Comparison of ENCODE assay signal across 8 cellular contexts in genomic region chr3:9946112-9947024, GRCh38. TPM values are rescaled to one million over a fixed set of nuclear protein-coding genes. Genes with fewer than 3 reads are reported as not detected.
DNase-seq lines count a peak whose midpoint lies in the region; ATAC-seq and TF ChIP-seq lines count a peak whose summit lies in the region.

No MANE protein-coding gene starts in this region.

- H3K9me3 Mint-ChIP-seq in progenitor cell of endocrine pancreas (ENCODE audit: low read depth) = no peaks in the 10 kb centered on the region

- no peaks in the 10 kb centered on the region for H3K27me3 ChIP-seq in tibial nerve

- ATAC-seq in left ventricle myocardium superior (peak; percentile 90), HG03520 (IDR thresholded peaks at IDR 0.05; ENCODE audit: unreplicated experiment) (no peak)

- H3K4me3 ChIP-seq in GM12875 (ENCODE audit: low read depth, low read length) (no peak overlapping the region), tibial nerve (peak overlapping the region; percentile 48 to 92 (median 70))

- H3K27ac ChIP-seq in tibial nerve = peak overlapping the region; percentile 81 to 94 (median 86)

- H3K36me3 Mint-ChIP-seq in progenitor cell of endocrine pancreas (ENCODE audit: insufficient read depth) = peaks cover 5% of the 10 kb centered on the region

- H3K36me3 ChIP-seq in tibial nerve = peaks cover 0 to 51% (median 0%) of the 10 kb centered on the region in 3 donors

- peak; percentile 39; the same call in 1 of the 2 replicates for TF ChIP-seq CTCF in GM12875 (IDR thresholded peaks at IDR 0.05; ENCODE audit: borderline replicate concordance, insufficient read depth, low read depth, low read length)
- peak; percentile 61 for TF ChIP-seq CTCF in LNCAP (IDR thresholded peaks at IDR 0.05)
- TF ChIP-seq CTCF in progenitor cell of endocrine pancreas (IDR thresholded peaks at IDR 0.05; ENCODE audit: unreplicated experiment) = peak; percentile 73
- TF ChIP-seq CTCF in tibial nerve (IDR thresholded peaks at IDR 0.05) = peak; percentile 77 to 92 (median 88)

- peak overlapping the region; percentile 69 for H3K27ac Mint-ChIP-seq in progenitor cell of endocrine pancreas

- peaks cover 3% of the 10 kb centered on the region for H3K27me3 Mint-ChIP-seq in progenitor cell of endocrine pancreas

- WGBS in tibial nerve, 2 donors = 0 to 13% methylated on average over 8 to 57 of the region's 90 CpGs

- no peaks in the 10 kb centered on the region for H3K9me3 ChIP-seq in tibial nerve

- H3K4me1 ChIP-seq in tibial nerve = peaks cover 0 to 29% (median 5%) of the 10 kb centered on the region in 4 donors

- intact Hi-C loops in left ventricle myocardium superior (cut with micrococcal nuclease) = no loop called here

- H3K4me1 Mint-ChIP-seq in progenitor cell of endocrine pancreas (ENCODE audit: low read depth) = peaks cover 1% of the 10 kb centered on the region

- TF ChIP-seq EP300 in tibial nerve (IDR thresholded peaks at IDR 0.05) = peak in 1 of 2 donors; percentile 64

- TF ChIP-seq POLR2A in tibial nerve (IDR thresholded peaks at IDR 0.05) = peak in 1 of 2 donors; percentile 39

- DNase-seq in T-helper 22 cell (ENCODE audit: low read depth) (peak; percentile 67), anterior cingulate cortex (lab: John Stamatoyannopoulos, UW) (peak in 53 of 58 donors; percentile 33 to 83 (median 70)), left ventricle myocardium superior (peak; percentile 94), progenitor cell of endocrine pancreas (ENCODE audit: low spot score, unreplicated experiment) (peak; percentile 71), tibial nerve (ENCODE audit: low spot score in 2 of 2) (peak; percentile 66 to 75)

- H3K4me3 Mint-ChIP-seq in progenitor cell of endocrine pancreas (ENCODE audit: low read depth) = peak overlapping the region; percentile 71

RNA-seq across cellular contexts. Expression of gene PRRT3, which starts 5.8 kb away (rescaled TPM):
- 0.35 TPM for total RNA-seq in left ventricle myocardium superior
- 10.4 and 11.4 TPM in 2 replicates for total RNA-seq in progenitor cell of endocrine pancreas
- total RNA-seq in tibial nerve = 1 to 10 TPM; 2.2 to 3.3 (median 2.7) TPM

RNA-seq across cellular contexts. Expression of gene CRELD1, which starts 12.7 kb away (rescaled TPM):
- total RNA-seq in left ventricle myocardium superior (62.7 TPM), progenitor cell of endocrine pancreas (57.1 and 60.3 TPM in 2 replicates), tibial nerve (10 to 100 TPM; 18.2 to 54.9 (median 27.5) TPM)

RNA-seq across cellular contexts. Expression of gene IL17RC, which starts 29.5 kb away (rescaled TPM):
- total RNA-seq in left ventricle myocardium superior (36.0 TPM), progenitor cell of endocrine pancreas (13.4 and 17.1 TPM in 2 replicates), tibial nerve (10 to 100 TPM; 60.4 to 68.4 (median 65.1) TPM)

RNA-seq across cellular contexts. Expression of gene EMC3, which starts 40.3 kb away (rescaled TPM):
- 78.1 TPM for total RNA-seq in left ventricle myocardium superior
- 38.6 and 42.1 TPM in 2 replicates for total RNA-seq in progenitor cell of endocrine pancreas
- 10 to 100 TPM; 16.1 to 30.6 (median 25.1) TPM for total RNA-seq in tibial nerve

RNA-seq across cellular contexts. Expression of gene IL17RE, which starts 43.7 kb away (rescaled TPM):
- total RNA-seq in left ventricle myocardium superior (0.45 TPM), progenitor cell of endocrine pancreas (4.9 and 7.0 TPM in 2 replicates), tibial nerve (10 to 100 TPM in 1 of 4 donors, 1 to 10 TPM in 2, under 1 TPM in 1; 0.59 to 10.1 (median 5.6) TPM)
